ENCODE assay signal across 8 cellular contexts in the genomic region with DNA sequence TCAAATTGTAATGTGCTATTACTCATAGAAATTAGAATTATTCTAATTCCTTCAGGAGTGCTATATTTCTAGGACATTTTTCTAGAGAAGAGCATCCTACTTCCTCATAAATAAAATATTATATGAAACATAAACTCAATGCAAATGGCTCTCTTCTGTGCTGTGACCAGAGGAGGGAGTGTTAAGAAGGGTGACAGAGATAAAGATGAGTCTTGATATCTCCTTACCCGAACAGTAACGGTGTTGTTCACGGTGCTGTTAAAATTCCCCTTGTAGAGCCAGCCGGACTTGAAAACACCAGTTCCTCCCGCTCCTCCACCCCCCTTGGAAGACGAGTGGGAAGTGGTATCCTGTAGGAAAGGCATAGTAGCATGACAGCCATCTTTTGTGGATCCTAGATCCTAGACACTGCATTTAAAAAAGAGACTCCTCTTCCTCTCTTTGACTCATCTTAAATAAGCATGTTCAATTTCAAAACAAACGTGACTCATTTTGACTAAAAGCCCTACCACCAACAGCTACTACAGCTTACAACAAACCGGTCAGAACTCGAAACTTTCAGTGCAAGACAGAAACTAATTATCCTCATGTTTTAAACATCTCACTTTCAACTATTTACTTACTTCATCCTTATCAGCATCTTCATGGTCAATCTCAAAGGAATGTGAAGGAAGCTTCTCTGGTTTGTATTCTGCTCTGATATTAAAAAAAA.
A peak's percentile ranks its signal among the peaks of the same experiment; 100 is the strongest.
DNase-seq lines count a peak whose midpoint lies in the region; ATAC-seq lines count a peak whose summit lies in the region.

No MANE protein-coding gene starts in this region.

- peak; percentile 89 for ATAC-seq in GM21526 (IDR thresholded peaks at IDR 0.05; ENCODE audit: low FRiP score, unreplicated experiment)
- peak; percentile 41 for ATAC-seq in effector memory CD8-positive, alpha-beta T cell (replicated peaks)

- H3K36me3 Mint-ChIP-seq in effector memory CD8-positive, alpha-beta T cell (ENCODE audit: insufficient read depth): peaks cover 63% of the 10 kb centered on the region

- no peak overlapping the region for H3K4me3 Mint-ChIP-seq in effector memory CD8-positive, alpha-beta T cell

- no peaks in the 10 kb centered on the region for H3K9me2 ChIP-seq in Karpas-422 (replicated peaks; ENCODE audit: insufficient read depth, low read length)

- no peak overlapping the region for H2AFZ ChIP-seq in Karpas-422 (ENCODE audit: low read length)

- H3K36me3 ChIP-seq in Karpas-422 (ENCODE audit: insufficient read depth, low read length): no peaks in the 10 kb centered on the region

- H3K9ac ChIP-seq in Karpas-422 (ENCODE audit: low read length): no peak overlapping the region

- DNase-seq in EL: peak; percentile 82
- DNase-seq in Karpas-422: peak; percentile 29
- no peak for DNase-seq in effector memory CD8-positive, alpha-beta T cell
- DNase-seq in NCI-H1105 (lab: John Stamatoyannopoulos, UW): no peak
- DNase-seq in stimulated activated CD4-positive, alpha-beta T cell treated with anti-CD3 and anti-CD28 coated beads, Interleukin-12 subunit alpha, Interleukin-12 subunit beta, amount 100 ng/mL, for 4 hours: no peak
- no peak for DNase-seq in NCI-H2029 treated with DMSO at 0.1 percent for 48 hours (lab: John Stamatoyannopoulos, UW)
- DNase-seq in islet precursor cell: no peak

- H3K27ac Mint-ChIP-seq in effector memory CD8-positive, alpha-beta T cell: peak overlapping the region; percentile 79 to 96

- no peaks in the 10 kb centered on the region for H3K4me1 ChIP-seq in Karpas-422 (ENCODE audit: low read length)

- no peaks in the 10 kb centered on the region for H3K79me2 ChIP-seq in Karpas-422 (ENCODE audit: low read length)

- no peak overlapping the region for H3K4me2 ChIP-seq in Karpas-422 (ENCODE audit: low read depth, low read length, poor library complexity, severe bottlenecking)

- H3K4me1 Mint-ChIP-seq in effector memory CD8-positive, alpha-beta T cell (ENCODE audit: low read depth in 2 of 2): peaks cover 25 to 44% of the 10 kb centered on the region in 2 donors

- H3K4me3 ChIP-seq in Karpas-422 (ENCODE audit: low read length): no peak overlapping the region

- H3K27ac ChIP-seq in Karpas-422 (ENCODE audit: low read length): no peak overlapping the region

- H3K9me3 Mint-ChIP-seq in effector memory CD8-positive, alpha-beta T cell: no peaks in the 10 kb centered on the region

- H3K9me3 ChIP-seq in Karpas-422 (ENCODE audit: low read length): no peaks in the 10 kb centered on the region

- no peaks in the 10 kb centered on the region for H3K27me3 ChIP-seq in Karpas-422 (ENCODE audit: low read length)

- H3K27me3 Mint-ChIP-seq in effector memory CD8-positive, alpha-beta T cell: no peaks in the 10 kb centered on the region

- no peaks in the 10 kb centered on the region for H4K20me1 ChIP-seq in Karpas-422 (ENCODE audit: insufficient read depth, low read depth, low read length)

Comparison
In these comparisons a context has a peak if more than half of its experiments do, and no peak if none do; other contexts are left out.
1. DNase-seq: peak in EL (single experiment) and Karpas-422 (single experiment); none in effector memory CD8-positive, alpha-beta T cell (0 of 3), NCI-H1105 (single experiment), stimulated activated CD4-positive, alpha-beta T cell treated with anti-CD3 and anti-CD28 coated beads, Interleukin-12 subunit alpha, Interleukin-12 subunit beta, amount 100 ng/mL, for 4 hours (single experiment), NCI-H2029 treated with DMSO at 0.1 percent for 48 hours (single experiment) and islet precursor cell (single experiment).